ENCODE assay signal across 9 cellular contexts in the genomic region with DNA sequence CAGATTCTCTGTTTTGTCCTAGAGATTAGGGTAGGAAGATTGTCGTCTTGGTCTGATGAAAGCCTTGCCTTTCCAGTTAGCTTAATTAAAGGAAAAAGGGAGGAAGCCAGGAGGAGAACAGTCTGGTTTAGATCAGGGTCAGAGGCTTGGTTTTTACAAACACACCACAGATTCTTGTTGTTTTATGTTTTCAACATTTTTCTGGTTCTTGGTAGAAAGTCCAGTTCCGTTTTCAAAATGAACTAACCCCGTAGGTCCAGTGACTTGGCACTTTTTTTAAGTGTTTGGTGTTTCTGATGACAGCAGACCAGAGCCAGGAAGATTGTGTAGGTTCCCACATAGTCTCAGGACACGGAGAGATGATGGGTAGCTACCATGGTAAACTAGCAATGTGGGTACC.
DNase-seq lines count a peak whose midpoint lies in the region; ATAC-seq and TF ChIP-seq lines count a peak whose summit lies in the region.
"Had no signal": no experiment of that assay in that cellular context is flagged by ENCODE, and none has a peak within 500 bp of the region (broad histone marks: within the 10 kb centered on the region; RNA-seq: fewer than 3 reads in every experiment).

No MANE protein-coding gene starts in this region.

- H3K9ac ChIP-seq in adipocyte (ENCODE audit: low read length): no peak overlapping the region

- H3K27ac Mint-ChIP-seq in immature natural killer cell (no peak overlapping the region), nephron progenitor cell (no peak overlapping the region)

- H3K4me3 Mint-ChIP-seq in immature natural killer cell: no peak overlapping the region
- no peak overlapping the region for H3K4me3 Mint-ChIP-seq in nephron progenitor cell

- intact Hi-C loops in heart right ventricle (cut with DNase I) (no loop called here), right cardiac atrium (cut with DNase I) (no loop called here)

- no peak for TF ChIP-seq CTCF in heart right ventricle (IDR thresholded peaks at IDR 0.05)
- TF ChIP-seq CTCF in thoracic aorta (IDR thresholded peaks at IDR 0.05): no peak
- TF ChIP-seq CTCF in nephron progenitor cell (IDR thresholded peaks at IDR 0.05): no peak

- H3K9me3 Mint-ChIP-seq in immature natural killer cell: no peaks in the 10 kb centered on the region
- peaks cover 19% of the 10 kb centered on the region for H3K9me3 Mint-ChIP-seq in nephron progenitor cell

- H3K4me1 ChIP-seq in heart right ventricle: peaks cover 0 to 32% (median 0%) of the 10 kb centered on the region in 9 donors
- no peaks in the 10 kb centered on the region for H3K4me1 ChIP-seq in right cardiac atrium (ENCODE audit: control insufficient read depth, insufficient read depth, low read length)
- peaks cover 20% of the 10 kb centered on the region for H3K4me1 ChIP-seq in adipocyte (ENCODE audit: control insufficient read depth, insufficient read depth, low read length)
- H3K4me1 ChIP-seq in thoracic aorta (ENCODE audit: control insufficient read depth in 1 of 2, low read depth in 2 of 2): peaks cover 0 to 16% of the 10 kb centered on the region in 2 donors

- H3K27me3 Mint-ChIP-seq in immature natural killer cell (ENCODE audit: low read depth in 3 of 3) (peaks cover 0 to 2% (median 0%) of the 10 kb centered on the region in 3 donors), nephron progenitor cell (ENCODE audit: low read depth, poor library complexity) (no peaks in the 10 kb centered on the region)

- 49 to 59% methylated on average over 4 of the region's 4 CpGs for WGBS in heart right ventricle, 2 donors
- WGBS in right cardiac atrium: 28% methylated on average over 4 of the region's 4 CpGs

- H3K4me3 ChIP-seq in heart right ventricle: no peak overlapping the region
- H3K4me3 ChIP-seq in right cardiac atrium (ENCODE audit: low read length): no peak overlapping the region
- no peak overlapping the region for H3K4me3 ChIP-seq in adipocyte (ENCODE audit: low read length)
- H3K4me3 ChIP-seq in thoracic aorta: peak overlapping the region; percentile 18

- H3K4me1 Mint-ChIP-seq in immature natural killer cell: peaks cover 18 to 20% of the 10 kb centered on the region in 2 donors
- peaks cover 17% of the 10 kb centered on the region for H3K4me1 Mint-ChIP-seq in nephron progenitor cell

- H3K36me3 ChIP-seq in heart right ventricle (no peaks in the 10 kb centered on the region), adipocyte (ENCODE audit: control insufficient read depth, insufficient read depth, low read length, severe bottlenecking) (no peaks in the 10 kb centered on the region), thoracic aorta (no peaks in the 10 kb centered on the region)

- ATAC-seq in heart right ventricle (peak in 4 of 8 donors; percentile 32 to 71 (median 40)), right cardiac atrium (no peak), HG02973 (IDR thresholded peaks at IDR 0.05; ENCODE audit: unreplicated experiment) (peak; percentile 21), thoracic aorta (ENCODE audit: insufficient number of reproducible peaks, low FRiP score, low read depth) (no peak)

- H3K9me3 ChIP-seq in heart right ventricle: peaks cover 0 to 14% (median 2%) of the 10 kb centered on the region in 11 donors
- H3K9me3 ChIP-seq in right cardiac atrium (ENCODE audit: control insufficient read depth, low read length): peaks cover 2% of the 10 kb centered on the region
- no peaks in the 10 kb centered on the region for H3K9me3 ChIP-seq in adipocyte (ENCODE audit: control insufficient read depth, low read length)
- peaks cover 5% of the 10 kb centered on the region for H3K9me3 ChIP-seq in thoracic aorta

- no peaks in the 10 kb centered on the region for H3K27me3 ChIP-seq in heart right ventricle
- no peaks in the 10 kb centered on the region for H3K27me3 ChIP-seq in right cardiac atrium (ENCODE audit: control insufficient read depth, insufficient read depth)
- no peaks in the 10 kb centered on the region for H3K27me3 ChIP-seq in adipocyte (replicated peaks; ENCODE audit: control insufficient read depth, insufficient read depth, low read length)
- H3K27me3 ChIP-seq in thoracic aorta (replicated peaks; ENCODE audit: insufficient read depth): no peaks in the 10 kb centered on the region

- DNase-seq in heart right ventricle (no peak), right cardiac atrium (no peak), adipocyte (ENCODE audit: low read depth) (peak; percentile 44), thoracic aorta (ENCODE audit: low spot score) (no peak), anterior cingulate cortex (lab: John Stamatoyannopoulos, UW) (no peak), immature natural killer cell (no peak), nephron progenitor cell (no peak)

- H3K36me3 Mint-ChIP-seq in immature natural killer cell (no peaks in the 10 kb centered on the region), nephron progenitor cell (ENCODE audit: low read depth) (peaks cover 10% of the 10 kb centered on the region)

- peak overlapping the region in 6 of 10 donors; percentile 9 to 77 (median 50) for H3K27ac ChIP-seq in heart right ventricle
- no peak overlapping the region for H3K27ac ChIP-seq in right cardiac atrium (ENCODE audit: low read length)
- H3K27ac ChIP-seq in thoracic aorta: peak overlapping the region in 1 of 2 donors; percentile 9
- H3K27ac ChIP-seq: C4-2B had no signal
